Comparison of ENCODE assay signal across 19 cellular contexts in genomic region chr4:150746156-150746555, GRCh38.
DNase-seq lines count a peak whose midpoint lies in the region; TF ChIP-seq lines count a peak whose summit lies in the region.
"Had no signal": no experiment of that assay in that cellular context is flagged by ENCODE, and none has a peak within 500 bp of the region (broad histone marks: within the 10 kb centered on the region; RNA-seq: fewer than 3 reads in every experiment).

No MANE protein-coding gene starts in this region.

- H3K79me2 ChIP-seq in mammary epithelial cell (ENCODE audit: insufficient read depth, low read length): no peaks in the 10 kb centered on the region

- TF ChIP-seq CTCF in mammary epithelial cell (conservative IDR thresholded peaks at IDR 0.05 in 1 of 2, IDR thresholded peaks at IDR 0.05 in 1 of 2; ENCODE audit: extremely low read depth in 1 of 2, insufficient read depth in 1 of 2, low read depth in 1 of 2, low read length in 2 of 2): no peak

- H2AFZ ChIP-seq in mammary epithelial cell (ENCODE audit: low read depth, low read length): no peak overlapping the region

- dilution Hi-C loops in mammary epithelial cell (cut with HindIII; ENCODE audit: low sequenced_read_pairs): no loop called here

- no peaks in the 10 kb centered on the region for H3K9me3 ChIP-seq in mammary epithelial cell (replicated peaks; ENCODE audit: insufficient read depth, low read length)
- H3K9me3 ChIP-seq: vagina had no signal

- no peak overlapping the region for H3K4me3 ChIP-seq in H7 (ENCODE audit: insufficient read depth, low read depth, low read length)
- no peak overlapping the region for H3K4me3 ChIP-seq in mammary epithelial cell (replicated peaks in 1 of 3; ENCODE audit: insufficient read depth in 1 of 3, low read depth in 2 of 3, low read length in 3 of 3)
- H3K4me3 ChIP-seq: heart right ventricle, vagina had no signal

- DNase-seq in Caki2 (ENCODE audit: low read depth) (peak; percentile 92), RKO (ENCODE audit: low spot score) (peak; percentile 2), dedifferentiated amniotic fluid mesenchymal stem cell (ENCODE audit: extremely low spot score) (peak; percentile 19), lung microvascular endothelial cell (ENCODE audit: low read depth in 2 of 2) (peak; percentile 27 to 52), H7 (no peak), HUDEP-2 (lab: John Stamatoyannopoulos, UW; ENCODE audit: unreplicated experiment in 76 of 76) (no peak), hypothalamus (lab: John Stamatoyannopoulos, UW) (no peak), mammary epithelial cell (no peak)
- DNase-seq: activated CD4-positive, alpha-beta T cell treated with anti-CD3 and anti-CD28 coated beads for 36 hours; activated effector memory CD4-positive, alpha-beta T cell treated with Interleukin-2 at 50 U/mL for 16 hours; aorta; Caco-2; heart right ventricle; KG1; NCI-H1105; NCI-H774; occipital lobe; stimulated activated CD4-positive, alpha-beta T cell treated with anti-CD3 and anti-CD28 coated beads, Interleukin-2, amount 100 ng/mL, for 48 hours had no signal

- H3K4me1 ChIP-seq in mammary epithelial cell (ENCODE audit: insufficient read depth, low read length): peaks cover 13% of the 10 kb centered on the region
- H3K4me1 ChIP-seq: Caco-2, heart right ventricle, vagina had no signal

- H3K9ac ChIP-seq in mammary epithelial cell (ENCODE audit: insufficient read depth, low read length): no peak overlapping the region

- in situ Hi-C loops in Caki2 (cut with HindIII; ENCODE audit: low pct_unique_long_range_greater_than_20kb, low sequenced_read_pairs) (no loop called here), mammary epithelial cell (cut with MboI; ENCODE audit: low sequenced_read_pairs in 2 of 2) (no loop called here)

- WGBS in mammary epithelial cell (ENCODE audit: low coverage, missing lambda C conversion rate): 95% methylated on average over 4 of the region's 4 CpGs

- H3K4me2 ChIP-seq in mammary epithelial cell (ENCODE audit: insufficient read depth, low read depth, low read length): no peak overlapping the region

- no peaks in the 10 kb centered on the region for H4K20me1 ChIP-seq in mammary epithelial cell (ENCODE audit: insufficient read depth, low read length)

- intact Hi-C loops in mammary epithelial cell (cut with micrococcal nuclease): no loop called here

- H3K36me3 ChIP-seq in H7 (replicated peaks; ENCODE audit: control insufficient read depth, insufficient read depth, low read length) (no peaks in the 10 kb centered on the region), mammary epithelial cell (ENCODE audit: insufficient read depth, low read length) (peaks cover 2% of the 10 kb centered on the region)
- H3K36me3 ChIP-seq: vagina had no signal

- H3K27me3 ChIP-seq in H7 (ENCODE audit: control insufficient read depth, insufficient read depth, low read length) (no peaks in the 10 kb centered on the region), mammary epithelial cell (ENCODE audit: insufficient read depth, low read length) (no peaks in the 10 kb centered on the region)
- H3K27me3 ChIP-seq: heart right ventricle, vagina had no signal

- CTCF ChIA-PET in mammary epithelial cell (lab: Charles Lee; ENCODE audit: low non-redundant PET): no interaction called here

- no peak overlapping the region for H3K27ac ChIP-seq in mammary epithelial cell (ENCODE audit: insufficient read depth, low read depth, low read length)
- H3K27ac ChIP-seq: heart right ventricle, vagina had no signal

- BruUV-seq in mammary epithelial cell (replicated peaks; lab: Mats Ljungman, UMichigan): no TSS peak

Comparison
In these comparisons a context has a peak if more than half of its experiments do, and no peak if none do; other contexts are left out.
1. DNase-seq: peak in Caki2 (single experiment), RKO (single experiment), dedifferentiated amniotic fluid mesenchymal stem cell (single experiment) and lung microvascular endothelial cell (2 of 2); none in H7 (single experiment), HUDEP-2 (0 of 76), hypothalamus (0 of 51) and mammary epithelial cell (single experiment).